In the genomic region with DNA sequence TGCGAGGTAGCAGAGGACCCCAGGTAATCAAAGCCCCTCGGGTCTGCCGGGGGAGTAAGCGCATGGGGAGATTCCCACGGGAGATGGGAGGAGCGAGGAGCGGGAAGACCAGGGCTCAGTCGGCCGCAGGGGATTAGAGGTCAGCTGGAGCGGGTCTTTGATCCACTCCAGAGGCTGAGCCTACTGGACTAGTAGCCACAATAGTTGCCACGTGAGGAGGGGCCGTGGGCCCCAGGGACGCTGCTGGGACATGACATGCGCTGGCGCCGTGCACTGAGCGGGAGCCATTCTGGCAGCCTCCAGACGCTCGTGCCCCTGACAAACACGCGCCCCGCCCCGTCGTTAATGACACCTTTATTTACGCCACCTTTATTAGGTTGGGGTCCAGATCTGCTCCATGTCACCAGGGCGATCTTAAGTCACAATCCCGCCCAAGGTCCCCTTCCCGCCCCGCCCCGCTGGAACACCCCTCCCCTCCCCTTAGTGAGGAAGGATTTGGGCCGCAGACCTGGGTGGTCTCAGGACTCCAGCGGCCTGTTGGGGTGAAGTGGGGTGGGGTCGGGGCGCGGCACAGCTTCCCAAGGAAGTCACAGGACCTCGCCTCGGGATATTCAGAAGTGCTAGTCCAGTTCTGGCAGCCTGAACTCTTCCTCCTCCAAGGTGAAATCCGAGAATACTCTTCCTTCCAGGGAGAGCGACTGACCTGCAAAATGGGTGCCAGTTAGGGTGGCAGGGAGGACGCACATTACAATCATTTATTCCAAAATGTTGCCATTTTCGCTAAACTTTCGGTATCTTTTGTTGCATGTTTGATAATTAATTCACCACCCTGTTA, we compare ENCODE assay signal across 9 cellular contexts. TPM values are rescaled to one million over a fixed set of nuclear protein-coding genes. Genes with fewer than 3 reads are reported as not detected.
DNase-seq lines count a peak whose midpoint lies in the region; ATAC-seq and TF ChIP-seq lines count a peak whose summit lies in the region.
"Had no signal": no experiment of that assay in that cellular context is flagged by ENCODE, and none has a peak within 500 bp of the region (broad histone marks: within the 10 kb centered on the region; RNA-seq: fewer than 3 reads in every experiment).

No MANE protein-coding gene starts in this region.

- peaks cover 0 to 25% (median 0%) of the 10 kb centered on the region in 9 donors for H3K27me3 ChIP-seq in heart left ventricle

- H3K36me3 Mint-ChIP-seq in activated CD8-positive, alpha-beta T cell treated with anti-CD3 and anti-CD28 coated beads, Interleukin-2, amount 10 ng/mL, durations not matched to agents 7 days and 5 days (ENCODE audit: low read depth): no peaks in the 10 kb centered on the region

- CTCF ChIA-PET in activated CD8-positive, alpha-beta T cell treated with anti-CD3 and anti-CD28 coated beads, Interleukin-2, amount 10 ng/mL, durations not matched to agents 7 days and 5 days (lab: Charles Lee): interaction anchor here (1.1 to 4.4 kb wide), 4 partner anchors 13 to 17 kb away, joined by 3 to 36 read pairs (median 18); partner anchors contain the start of gene PPY

- H3K4me1 ChIP-seq in ES-I3 (ENCODE audit: insufficient read depth, low read length) (0 out of 2 replicates have a peak, but pooled peaks cover 10% of the 10 kb centered on the region), heart left ventricle (peaks cover 0 to 15% (median 7%) of the 10 kb centered on the region in 12 donors)

- peak overlapping the region in 2 of 12 donors; percentile 19 to 40 for H3K27ac ChIP-seq in heart left ventricle
- H3K27ac ChIP-seq: gastroesophageal sphincter had no signal

- peak overlapping the region; percentile 53; the same call in 1 of the 2 replicates for H3K9ac ChIP-seq in ES-I3 (ENCODE audit: low read depth, low read length)

- peaks cover 12% of the 10 kb centered on the region for H3K27me3 Mint-ChIP-seq in activated CD8-positive, alpha-beta T cell treated with anti-CD3 and anti-CD28 coated beads, Interleukin-2, amount 10 ng/mL, durations not matched to agents 7 days and 5 days (ENCODE audit: low read depth)

- no peak for DNase-seq in activated CD8-positive, alpha-beta T cell treated with anti-CD3 and anti-CD28 coated beads, Interleukin-2, amount 10 ng/mL, durations not matched to agents 7 days and 5 days
- DNase-seq in heart left ventricle: peak in 2 of 5 donors; percentile 50 to 56
- no peak for DNase-seq in retinal pigment epithelial cell (ENCODE audit: low read depth)
- no peak for DNase-seq in NCI-H345 treated with DMSO at 0.1 percent for 48 hours (lab: John Stamatoyannopoulos, UW; ENCODE audit: unreplicated experiment)
- no peak for DNase-seq in KBM-7
- DNase-seq in iPS-NIHi7 (ENCODE audit: extremely low spot score): no peak
- no peak for DNase-seq in hippocampal formation (lab: John Stamatoyannopoulos, UW)

- in situ Hi-C loops in KBM-7 (cut with MboI; ENCODE audit: low pct_unique_long_range_greater_than_20kb, low sequenced_read_pairs): no loop called here

- intact Hi-C loops in heart left ventricle (cut with DNase I): no loop called here

- H3K4me3 ChIP-seq in heart left ventricle: peak overlapping the region in 11 of 12 donors; percentile 26 to 57 (median 46)
- peak overlapping the region; percentile 22 for H3K4me3 ChIP-seq in retinal pigment epithelial cell (ENCODE audit: low read length)

- no peak for TF ChIP-seq POLR2A in heart left ventricle (IDR thresholded peaks at IDR 0.05)

- 5 to 9% (median 7%) methylated on average over 34 to 42 of the region's 42 CpGs for WGBS in heart left ventricle, 4 donors

- peak overlapping the region; percentile 76 for H3K27ac Mint-ChIP-seq in activated CD8-positive, alpha-beta T cell treated with anti-CD3 and anti-CD28 coated beads, Interleukin-2, amount 10 ng/mL, durations not matched to agents 7 days and 5 days

- H3K4me1 Mint-ChIP-seq in activated CD8-positive, alpha-beta T cell treated with anti-CD3 and anti-CD28 coated beads, Interleukin-2, amount 10 ng/mL, durations not matched to agents 7 days and 5 days (ENCODE audit: low read depth): peaks cover 33% of the 10 kb centered on the region

- no peaks in the 10 kb centered on the region for H3K9me3 Mint-ChIP-seq in activated CD8-positive, alpha-beta T cell treated with anti-CD3 and anti-CD28 coated beads, Interleukin-2, amount 10 ng/mL, durations not matched to agents 7 days and 5 days (ENCODE audit: insufficient read depth)

- ATAC-seq in activated CD8-positive, alpha-beta T cell treated with anti-CD3 and anti-CD28 coated beads, Interleukin-2, amount 10 ng/mL, durations not matched to agents 7 days and 5 days: no peak
- peak in 3 of 4 donors; percentile 36 to 64 (median 53) for ATAC-seq in heart left ventricle
- ATAC-seq: gastroesophageal sphincter had no signal

- no peak for TF ChIP-seq CTCF in heart left ventricle (IDR thresholded peaks at IDR 0.05)
- no peak for TF ChIP-seq CTCF in retinal pigment epithelial cell (conservative IDR thresholded peaks at IDR 0.05; ENCODE audit: low read depth, low read length)

- no peaks in the 10 kb centered on the region for H3K9me3 ChIP-seq in ES-I3 (ENCODE audit: control insufficient read depth, insufficient read depth, low read length)
- no peaks in the 10 kb centered on the region for H3K9me3 ChIP-seq in heart left ventricle
- H3K9me3 ChIP-seq: gastroesophageal sphincter had no signal

- POLR2A ChIA-PET in activated CD8-positive, alpha-beta T cell treated with anti-CD3 and anti-CD28 coated beads, Interleukin-2, amount 10 ng/mL, durations not matched to agents 7 days and 5 days (lab: Charles Lee): no interaction called here

- peak overlapping the region; percentile 60 for H3K4me3 Mint-ChIP-seq in activated CD8-positive, alpha-beta T cell treated with anti-CD3 and anti-CD28 coated beads, Interleukin-2, amount 10 ng/mL, durations not matched to agents 7 days and 5 days

- H3K36me3 ChIP-seq in ES-I3 (ENCODE audit: insufficient read depth, low read length) (no peaks in the 10 kb centered on the region), heart left ventricle (no peaks in the 10 kb centered on the region)
- H3K36me3 ChIP-seq: gastroesophageal sphincter had no signal

RNA-seq across cellular contexts. Expression of gene PPY, which starts 15.0 kb away (rescaled TPM):
- total RNA-seq in activated CD8-positive, alpha-beta T cell treated with anti-CD3 and anti-CD28 coated beads, Interleukin-2, amount 10 ng/mL, durations not matched to agents 7 days and 5 days: not detected
- not detected for total RNA-seq in heart left ventricle
- not detected for polyA plus RNA-seq in heart left ventricle
- total RNA-seq: gastroesophageal sphincter had no signal

RNA-seq across cellular contexts. Expression of gene MPP2, which starts 20.0 kb away (rescaled TPM):
- total RNA-seq in activated CD8-positive, alpha-beta T cell treated with anti-CD3 and anti-CD28 coated beads, Interleukin-2, amount 10 ng/mL, durations not matched to agents 7 days and 5 days: 1 to 10 TPM; 1.2 to 1.8 TPM
- 10 to 100 TPM; 10.4 to 22.3 (median 15.4) TPM for total RNA-seq in heart left ventricle
- polyA plus RNA-seq in heart left ventricle: 10 to 100 TPM in 1 of 2 donors, 1 to 10 TPM in 1; 6.7 to 12.8 TPM

RNA-seq across cellular contexts. Expression of gene PYY, which starts 26.4 kb away (rescaled TPM):
- not detected for total RNA-seq in activated CD8-positive, alpha-beta T cell treated with anti-CD3 and anti-CD28 coated beads, Interleukin-2, amount 10 ng/mL, durations not matched to agents 7 days and 5 days
- not detected for total RNA-seq in heart left ventricle
- not detected for polyA plus RNA-seq in heart left ventricle
- total RNA-seq: gastroesophageal sphincter had no signal

Comparison
In these comparisons a context has a peak if more than half of its experiments do, and no peak if none do; other contexts are left out.
1. RNA of gene MPP2, which starts 20.0 kb away (total RNA-seq): 10.4 to 22.3 TPM in heart left ventricle; 1.2 to 1.8 TPM in activated CD8-positive, alpha-beta T cell treated with anti-CD3 and anti-CD28 coated beads, Interleukin-2, amount 10 ng/mL, durations not matched to agents 7 days and 5 days; every median in the first group is over 4 times any median in the second.